ENCODE assay signal across 15 cellular contexts in genomic region chr6:36249010-36249409, GRCh38. TPM values are rescaled to one million over a fixed set of nuclear protein-coding genes. Genes with fewer than 3 reads are reported as not detected.
DNase-seq lines count a peak whose midpoint lies in the region; ATAC-seq, FAIRE-seq and TF ChIP-seq lines count a peak whose summit lies in the region.
"Had no signal": no experiment of that assay in that cellular context is flagged by ENCODE, and none has a peak within 500 bp of the region (broad histone marks: within the 10 kb centered on the region; RNA-seq: fewer than 3 reads in every experiment).

No MANE protein-coding gene starts in this region.

- TF ChIP-seq CTCF in HepG2 (CRISPR knock-in tag; IDR thresholded peaks at IDR 0.05) (no peak; the same call in 1 of the 2 replicates), RWPE1 (conservative IDR thresholded peaks at IDR 0.05; ENCODE audit: low read depth) (no peak)

- no peaks in the 10 kb centered on the region for H3K27me3 ChIP-seq in HepG2 (ENCODE audit: control insufficient read depth in 1 of 2, insufficient read depth in 2 of 2, low read length in 2 of 2)
- H3K27me3 ChIP-seq: spleen had no signal

- TF ChIP-seq EP300 in HepG2 (IDR thresholded peaks at IDR 0.05; ENCODE audit: low read depth in 2 of 2, low read length in 2 of 2), result no peak
- TF ChIP-seq EP300 in HepG2 (CRISPR knock-in tag; IDR thresholded peaks at IDR 0.05; ENCODE audit: borderline replicate concordance), result no peak

- POLR2A ChIA-PET in HepG2 (lab: Yijun Ruan, JAX), result interaction anchor here (1.0 kb wide), 1 partner anchor 42 kb away, joined by 3 read pairs; no protein-coding TSS in a partner anchor
- POLR2A ChIA-PET in RWPE1 (lab: Yijun Ruan, JAX; ENCODE audit: low non-redundant PET), result no interaction called here

- no peak overlapping the region for H3K4me3 ChIP-seq in HepG2 (replicated peaks in 1 of 3; ENCODE audit: insufficient read depth in 1 of 3, low read depth in 2 of 3, low read length in 3 of 3)
- H3K4me3 ChIP-seq: GM23338, SK-N-MC had no signal

- no peaks in the 10 kb centered on the region for H3K36me3 ChIP-seq in HepG2 (replicated peaks in 1 of 2; ENCODE audit: control insufficient read depth in 1 of 2, insufficient read depth in 2 of 2, low read length in 2 of 2)
- H3K36me3 ChIP-seq: spleen had no signal

- intact Hi-C loops in HepG2 (cut with micrococcal nuclease; ENCODE audit: unreplicated experiment), result no loop called here

- ATAC-seq in HepG2 (peak; percentile 15; the same call in 2 of the 3 replicates), GM21723 (IDR thresholded peaks at IDR 0.05; ENCODE audit: unreplicated experiment) (no peak), GM21526 (IDR thresholded peaks at IDR 0.05; ENCODE audit: low FRiP score, unreplicated experiment) (no peak)
- ATAC-seq in activated CD4-positive, CD25-positive, alpha-beta regulatory T cell treated with anti-CD3 and anti-CD28 coated beads, Interleukin-2, amount 50 U/mL, for 24 hours, result no peak
- ATAC-seq: GM23338 had no signal

- H4K20me1 ChIP-seq in HepG2 (ENCODE audit: insufficient read depth, low read length), result no peaks in the 10 kb centered on the region

- in situ Hi-C loops in HepG2 (cut with HindIII; ENCODE audit: extremely low pct_ligation_motif_present, low pct_unique_long_range_greater_than_20kb), result no loop called here

- no peak overlapping the region for H3K9ac ChIP-seq in HepG2 (ENCODE audit: insufficient read depth, low read depth, low read length)

- H2AFZ ChIP-seq in HepG2 (ENCODE audit: low read length), result no peak overlapping the region
- H2AFZ ChIP-seq: GM23338 had no signal

- CTCF ChIA-PET in HepG2 (lab: Yijun Ruan, JAX; ENCODE audit: low intra/inter-chr PET ratio, low total read pairs) (no interaction called here), RWPE1 (lab: Yijun Ruan, JAX) (no interaction called here)

- H3K9me3 ChIP-seq in HepG2 (ENCODE audit: low read length), result no peaks in the 10 kb centered on the region
- H3K9me3 ChIP-seq: spleen had no signal

- BruUV-seq in HepG2 (replicated peaks; lab: Mats Ljungman, UMichigan), result no TSS peak

- H3K27ac ChIP-seq in HepG2 (ENCODE audit: extremely low read length, insufficient read depth, low read length) (no peak overlapping the region), RWPE1 (no peak overlapping the region)
- H3K27ac ChIP-seq: SK-N-MC had no signal

- H3K4me2 ChIP-seq in HepG2 (ENCODE audit: low read depth, low read length), result no peak overlapping the region
- H3K4me2 ChIP-seq: GM23338 had no signal

- no peak for TF ChIP-seq POLR2A in HepG2 (IDR thresholded peaks at IDR 0.05; ENCODE audit: insufficient read depth in 1 of 2, low read depth in 2 of 2, low read length in 2 of 2)

- H3K4me1 ChIP-seq in HepG2 (ENCODE audit: insufficient read depth, low read length), result peaks cover 35% of the 10 kb centered on the region

- FAIRE-seq in HepG2 (lab: Jason Lieb, UNC), result no peak
- FAIRE-seq: endometrium, TTC549 had no signal

- 6% methylated on average over 1 of the region's 1 CpG for WGBS in HepG2 (ENCODE audit: low lambda C conversion rate)

- DNase-seq in AG08396 (ENCODE audit: low spot score), result peak; percentile 31
- DNase-seq in HuH-7 (ENCODE audit: low spot score), result peak; percentile 23
- peak; percentile 12 to 69 for DNase-seq in dermis microvascular lymphatic vessel endothelial cell (ENCODE audit: low read depth in 2 of 2)
- peak; percentile 34 for DNase-seq in HepG2 (ENCODE audit: low spot score)
- no peak for DNase-seq in RWPE1 (ENCODE audit: low spot score)
- DNase-seq: activated gamma-delta T cell treated with Interleukin-2 at 50 U/mL for 16 hours, spleen had no signal

- no peaks in the 10 kb centered on the region for H3K79me2 ChIP-seq in HepG2 (ENCODE audit: insufficient read depth, low read length)

- TF ChIP-seq RAD21 in HepG2 (CRISPR knock-in tag; IDR thresholded peaks at IDR 0.05), result no peak

TF ChIP-seq in HepG2, 621 proteins besides CTCF, POLR2A, EP300 and RAD21 (continues in another document):
- TF ChIP-seq ZNF629 (CRISPR knock-in tag; conservative IDR thresholded peaks at IDR 0.05) (no peak), POLR2AphosphoS2 (IDR thresholded peaks at IDR 0.05; ENCODE audit: low read depth, low read length) (no peak), SRSF9 (IDR thresholded peaks at IDR 0.05; ENCODE audit: borderline replicate concordance, insufficient read depth, low read depth, low read length, poor library complexity, severe bottlenecking) (no peak), IKZF5 (CRISPR knock-in tag; IDR thresholded peaks at IDR 0.05) (no peak), PAWR (CRISPR knock-in tag; IDR thresholded peaks at IDR 0.05; ENCODE audit: borderline replicate concordance) (no peak), NFE2 (CRISPR knock-in tag; IDR thresholded peaks at IDR 0.05) (no peak), PRMT3 (CRISPR knock-in tag; IDR thresholded peaks at IDR 0.05; ENCODE audit: borderline replicate concordance, low read depth) (no peak), SMC3 (IDR thresholded peaks at IDR 0.05; ENCODE audit: low read length) (no peak), RBFOX2 (IDR thresholded peaks at IDR 0.05; ENCODE audit: low read depth, low read length) (no peak)

RNA-seq across cellular contexts. Expression of gene PNPLA1, which starts 20.9 kb away (rescaled TPM):
- not detected in 2 replicates for total RNA-seq in dermis microvascular lymphatic vessel endothelial cell
- total RNA-seq in HepG2 (2016; rRNA removed; fragmentation: Illumina TruSeq; extraction: Trizol), result not detected in 2 replicates
- total RNA-seq in HepG2 (2016; cell fraction: cytosol; rRNA removed; fragmentation: Illumina TruSeq; extraction: Trizol; ENCODE audit: low read depth), result not detected in 2 replicates
- total RNA-seq in HepG2 (2016; cell fraction: insoluble cytoplasmic fraction; rRNA removed; fragmentation: Illumina TruSeq; extraction: Trizol), result not detected in 2 replicates
- not detected in 2 replicates for total RNA-seq in HepG2 (2016; cell fraction: membrane; rRNA removed; fragmentation: Illumina TruSeq; extraction: Trizol)
- total RNA-seq in HepG2 (2016; cell fraction: nucleus; rRNA removed; fragmentation: Illumina TruSeq; extraction: Trizol), result not detected in 2 replicates
- polyA plus RNA-seq in HepG2 (2011; rRNA removed), result not detected in 2 replicates
- 0.04 TPM in 1 of 2 replicates, not detected in the other for polyA plus RNA-seq in HepG2 (2011; cell fraction: cytosol; rRNA removed)
- not detected in 2 replicates for polyA plus RNA-seq in HepG2 (2011; cell fraction: nucleus; rRNA removed)
- 0.05 TPM in 1 of 2 replicates, not detected in the other for polyA plus RNA-seq in HepG2 (2012)
- not detected in 2 replicates for polyA plus RNA-seq in HepG2 (2016; cell fraction: cytosol; fragmentation: Illumina TruSeq; extraction: Trizol; ENCODE audit: low read depth)
- not detected in 2 replicates for polyA plus RNA-seq in HepG2 (2016; cell fraction: insoluble cytoplasmic fraction; fragmentation: Illumina TruSeq; extraction: Trizol; ENCODE audit: low read depth)
- polyA plus RNA-seq in HepG2 (2016; cell fraction: membrane; fragmentation: Illumina TruSeq; extraction: Trizol; ENCODE audit: low read depth), result not detected in 2 replicates
- not detected in 2 replicates for polyA plus RNA-seq in HepG2 (2016; cell fraction: nucleus; fragmentation: Illumina TruSeq; extraction: Trizol; ENCODE audit: insufficient read depth, low read depth)
- 2.7 TPM in 1 of 2 replicates, not detected in the other for polyA minus RNA-seq in HepG2 (2011; rRNA and poly(A)+ RNA removed; ENCODE audit: low replicate concordance)
- not detected in 2 replicates for polyA minus RNA-seq in HepG2 (2011; cell fraction: cytosol; rRNA and poly(A)+ RNA removed)
- not detected in 2 replicates for polyA minus RNA-seq in HepG2 (2011; cell fraction: nucleus; rRNA and poly(A)+ RNA removed)
- total RNA-seq: GM23338, subcutaneous adipose tissue had no signal
- polyA plus RNA-seq: GM23338 had no signal

RNA-seq across cellular contexts. Expression of gene BRPF3, which starts 52.5 kb away (rescaled TPM):
- total RNA-seq in dermis microvascular lymphatic vessel endothelial cell, result 5.1 and 8.7 TPM in 2 replicates
- 12.3 and 14.7 TPM in 2 replicates for total RNA-seq in HepG2 (2016; rRNA removed; fragmentation: Illumina TruSeq; extraction: Trizol)
- 2.7 and 4.1 TPM in 2 replicates for total RNA-seq in HepG2 (2016; cell fraction: cytosol; rRNA removed; fragmentation: Illumina TruSeq; extraction: Trizol; ENCODE audit: low read depth)
- total RNA-seq in HepG2 (2016; cell fraction: insoluble cytoplasmic fraction; rRNA removed; fragmentation: Illumina TruSeq; extraction: Trizol), result 13.1 and 13.7 TPM in 2 replicates
- total RNA-seq in HepG2 (2016; cell fraction: membrane; rRNA removed; fragmentation: Illumina TruSeq; extraction: Trizol), result 13.7 and 14.6 TPM in 2 replicates
- 20.5 and 24.2 TPM in 2 replicates for total RNA-seq in HepG2 (2016; cell fraction: nucleus; rRNA removed; fragmentation: Illumina TruSeq; extraction: Trizol)
- 22.9 and 25.2 TPM in 2 replicates for polyA plus RNA-seq in HepG2 (2011; rRNA removed)
- polyA plus RNA-seq in HepG2 (2011; cell fraction: cytosol; rRNA removed), result 17.0 and 19.9 TPM in 2 replicates
- 34.9 and 37.6 TPM in 2 replicates for polyA plus RNA-seq in HepG2 (2011; cell fraction: nucleus; rRNA removed)
- polyA plus RNA-seq in HepG2 (2012), result 27.0 and 27.6 TPM in 2 replicates
- 3.5 and 4.2 TPM in 2 replicates for polyA plus RNA-seq in HepG2 (2016; cell fraction: cytosol; fragmentation: Illumina TruSeq; extraction: Trizol; ENCODE audit: low read depth)
- polyA plus RNA-seq in HepG2 (2016; cell fraction: insoluble cytoplasmic fraction; fragmentation: Illumina TruSeq; extraction: Trizol; ENCODE audit: low read depth), result 29.3 and 35.1 TPM in 2 replicates
- 18.5 and 19.9 TPM in 2 replicates for polyA plus RNA-seq in HepG2 (2016; cell fraction: membrane; fragmentation: Illumina TruSeq; extraction: Trizol; ENCODE audit: low read depth)
- polyA plus RNA-seq in HepG2 (2016; cell fraction: nucleus; fragmentation: Illumina TruSeq; extraction: Trizol; ENCODE audit: insufficient read depth, low read depth), result 41.3 and 46.6 TPM in 2 replicates
- 16.1 and 49.4 TPM in 2 replicates for polyA minus RNA-seq in HepG2 (2011; rRNA and poly(A)+ RNA removed; ENCODE audit: low replicate concordance)
- 10.9 and 14.6 TPM in 2 replicates for polyA minus RNA-seq in HepG2 (2011; cell fraction: cytosol; rRNA and poly(A)+ RNA removed)
- 61.0 and 69.4 TPM in 2 replicates for polyA minus RNA-seq in HepG2 (2011; cell fraction: nucleus; rRNA and poly(A)+ RNA removed)
